Comparison of ENCODE assay signal across 22 cellular contexts in the genomic region with DNA sequence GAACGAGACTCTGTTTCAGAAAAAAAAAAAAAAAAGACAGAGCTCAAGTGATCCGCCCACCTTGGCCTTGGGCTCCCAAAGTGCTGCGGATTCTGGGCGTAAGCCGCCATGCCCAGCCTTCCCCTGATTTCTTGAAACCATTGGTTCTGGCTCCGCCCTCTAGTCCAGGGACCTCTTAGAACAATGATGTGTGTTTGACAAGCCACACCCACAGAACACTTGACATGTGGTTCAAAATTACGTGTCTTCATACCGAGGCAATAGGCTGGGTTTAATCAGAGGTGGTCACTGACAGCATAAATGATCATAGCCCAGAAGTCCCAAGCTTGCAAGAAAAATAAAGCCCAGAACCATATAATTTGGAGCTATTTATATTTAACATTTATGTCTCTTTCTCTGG. TPM values are rescaled to one million over a fixed set of nuclear protein-coding genes. Genes with fewer than 3 reads are reported as not detected.
DNase-seq lines count a peak whose midpoint lies in the region; ATAC-seq and TF ChIP-seq lines count a peak whose summit lies in the region.
"Had no signal": no experiment of that assay in that cellular context is flagged by ENCODE, and none has a peak within 500 bp of the region (broad histone marks: within the 10 kb centered on the region; RNA-seq: fewer than 3 reads in every experiment).

No MANE protein-coding gene starts in this region.

- H3K18ac ChIP-seq in mesenchymal stem cell (ENCODE audit: low read depth in 1 of 2, low read length in 2 of 2) = no peak overlapping the region

- peaks cover 39% of the 10 kb centered on the region for H3K36me3 Mint-ChIP-seq in CD4-positive, alpha-beta T cell (ENCODE audit: low read depth)
- no peaks in the 10 kb centered on the region for H3K36me3 Mint-ChIP-seq in T-helper 17 cell (ENCODE audit: low read depth)
- H3K36me3 Mint-ChIP-seq in activated T-cell treated with anti-CD3 and anti-CD28 coated beads, Interleukin-2, amount 50 U/mL, for 72 hours (ENCODE audit: insufficient read depth in 2 of 2) = peaks cover under 1 to 10% of the 10 kb centered on the region in 2 donors

- no peaks in the 10 kb centered on the region for H3K9me3 Mint-ChIP-seq in CD4-positive, alpha-beta T cell
- no peaks in the 10 kb centered on the region for H3K9me3 Mint-ChIP-seq in activated T-cell treated with anti-CD3 and anti-CD28 coated beads, Interleukin-2, amount 50 U/mL, for 72 hours
- H3K9me3 Mint-ChIP-seq: stimulated activated memory B cell treated with anti-CD40 and anti-IgM and Interleukin-4, amounts not matched to agents 10 μg/mL and 1 μg/mL and 100 μg/mL, for 72 hours had no signal

- peak overlapping the region; percentile 94 for H3K27ac Mint-ChIP-seq in CD4-positive, alpha-beta T cell
- peak overlapping the region; percentile 91 for H3K27ac Mint-ChIP-seq in T-helper 17 cell
- no peak overlapping the region for H3K27ac Mint-ChIP-seq in activated T-cell treated with anti-CD3 and anti-CD28 coated beads, Interleukin-2, amount 50 U/mL, for 72 hours
- H3K27ac Mint-ChIP-seq: progenitor cell of endocrine pancreas; stimulated activated memory B cell treated with anti-CD40 and anti-IgM and Interleukin-4, amounts not matched to agents 10 μg/mL and 1 μg/mL and 100 μg/mL, for 72 hours had no signal

- H2BK5ac ChIP-seq in mesenchymal stem cell (ENCODE audit: low read depth, low read length, poor library complexity, severe bottlenecking) = no peak overlapping the region

- peaks cover 33 to 38% of the 10 kb centered on the region in 2 experiments for H3K36me3 ChIP-seq in mesenchymal stem cell (ENCODE audit: control insufficient read depth in 1 of 2, insufficient read depth in 2 of 2, low read depth in 1 of 2, low read length in 2 of 2)

- no peak overlapping the region for H2AK5ac ChIP-seq in mesenchymal stem cell (ENCODE audit: low read length, severe bottlenecking)

- H3K4me2 ChIP-seq in mesenchymal stem cell (ENCODE audit: low read length, poor library complexity, severe bottlenecking) = no peak overlapping the region

- H2BK12ac ChIP-seq in mesenchymal stem cell (ENCODE audit: low read length in 2 of 2) = no peak overlapping the region

- H3K27ac ChIP-seq in CD4-positive, alpha-beta T cell (ENCODE audit: low read depth, low read length) = peak overlapping the region; percentile 60
- no peak overlapping the region for H3K27ac ChIP-seq in mesenchymal stem cell (ENCODE audit: low read length, poor library complexity, severe bottlenecking)
- H3K27ac ChIP-seq: 22Rv1, neutrophil had no signal

- CTCF ChIA-PET in CD4-positive, alpha-beta T cell (lab: Charles Lee) = interaction anchor here (0.6 kb wide), 1 partner anchor 187 kb away, joined by 3 read pairs; no protein-coding TSS in a partner anchor

- H3K4me1 ChIP-seq in mesenchymal stem cell (ENCODE audit: control insufficient read depth, insufficient read depth, low read depth, low read length) = peaks cover 25% of the 10 kb centered on the region

- DNase-seq in NCI-H1417 (lab: John Stamatoyannopoulos, UW) (peak in 2 of 3 experiments; percentile 23 to 65), NCI-H1417 treated with DMSO at 0.1 percent for 48 hours (lab: John Stamatoyannopoulos, UW) (no peak), T-helper 17 cell (no peak), mesenchymal stem cell (peak; percentile 35), NK-92 (lab: John Stamatoyannopoulos, UW; ENCODE audit: unreplicated experiment) (no peak), DMS153 (lab: John Stamatoyannopoulos, UW) (no peak)
- no peak for DNase-seq in CD4-positive, alpha-beta T cell
- no peak for DNase-seq in activated T-cell treated with anti-CD3 and anti-CD28 coated beads, Interleukin-2, amount 50 U/mL, for 72 hours
- DNase-seq: activated gamma-delta T cell treated with Interleukin-2 at 50 U/mL for 16 hours; DMS 273 treated with DMSO at 0.1 percent for 48 hours; GOT3; heart right ventricle; Karpas-422; NCI-H187; NCI-H226; NCI-H774; OCI-M1; stimulated activated CD4-positive, alpha-beta T cell treated with anti-CD3 and anti-CD28 coated beads, Interleukin-4, amount 100 ng/mL, for 4 hours had no signal

- H3K79me1 ChIP-seq in mesenchymal stem cell (replicated peaks; ENCODE audit: low read length, poor library complexity, severe bottlenecking) = peaks cover 14% of the 10 kb centered on the region

- no peak overlapping the region for H4K91ac ChIP-seq in mesenchymal stem cell (ENCODE audit: low read length)

- peaks cover 67% of the 10 kb centered on the region for H3K4me1 Mint-ChIP-seq in CD4-positive, alpha-beta T cell (ENCODE audit: low read depth)
- H3K4me1 Mint-ChIP-seq in T-helper 17 cell = peaks cover 43% of the 10 kb centered on the region
- peaks cover 47% of the 10 kb centered on the region for H3K4me1 Mint-ChIP-seq in activated T-cell treated with anti-CD3 and anti-CD28 coated beads, Interleukin-2, amount 50 U/mL, for 72 hours (ENCODE audit: low read depth)

- H2AFZ ChIP-seq in mesenchymal stem cell (ENCODE audit: low read depth, low read length) = no peak overlapping the region

- H3K27me3 Mint-ChIP-seq in CD4-positive, alpha-beta T cell = no peaks in the 10 kb centered on the region
- H3K27me3 Mint-ChIP-seq in T-helper 17 cell = no peaks in the 10 kb centered on the region
- H3K27me3 Mint-ChIP-seq in activated T-cell treated with anti-CD3 and anti-CD28 coated beads, Interleukin-2, amount 50 U/mL, for 72 hours (ENCODE audit: low read depth) = no peaks in the 10 kb centered on the region
- H3K27me3 Mint-ChIP-seq: progenitor cell of endocrine pancreas; stimulated activated memory B cell treated with anti-CD40 and anti-IgM and Interleukin-4, amounts not matched to agents 10 μg/mL and 1 μg/mL and 100 μg/mL, for 72 hours had no signal

- no peaks in the 10 kb centered on the region for H3K27me3 ChIP-seq in CD4-positive, alpha-beta T cell (ENCODE audit: control insufficient read depth, insufficient read depth, low read length)
- H3K27me3 ChIP-seq in mesenchymal stem cell (ENCODE audit: control insufficient read depth in 1 of 2, insufficient read depth in 1 of 2, low read length in 2 of 2) = no peaks in the 10 kb centered on the region
- H3K27me3 ChIP-seq: heart right ventricle, neutrophil had no signal

- no peak for TF ChIP-seq CTCF in CD4-positive, alpha-beta T cell (IDR thresholded peaks at IDR 0.05)

- H3K4me3 ChIP-seq in mesenchymal stem cell (ENCODE audit: insufficient read depth in 1 of 2, low read depth in 1 of 2, low read length in 2 of 2) = no peak overlapping the region

- no peak for ATAC-seq in CD4-positive, alpha-beta T cell (ENCODE audit: poor library complexity)
- no peak for ATAC-seq in T-helper 17 cell
- no peak for ATAC-seq in activated T-cell treated with anti-CD3 and anti-CD28 coated beads, Interleukin-2, amount 50 U/mL, for 72 hours (replicated peaks in 1 of 2)
- ATAC-seq: heart right ventricle; stimulated activated memory B cell treated with anti-CD40 and anti-IgM and Interleukin-4, amounts not matched to agents 10 μg/mL and 1 μg/mL and 100 μg/mL, for 72 hours had no signal

- H3K14ac ChIP-seq in mesenchymal stem cell (ENCODE audit: low read length in 2 of 2) = no peak overlapping the region

- intact Hi-C loops in CD4-positive, alpha-beta T cell (cut with DNase I, micrococcal nuclease) = no loop called here

- H3K4me3 Mint-ChIP-seq in CD4-positive, alpha-beta T cell = no peak overlapping the region
- H3K4me3 Mint-ChIP-seq in T-helper 17 cell = no peak overlapping the region
- no peak overlapping the region for H3K4me3 Mint-ChIP-seq in activated T-cell treated with anti-CD3 and anti-CD28 coated beads, Interleukin-2, amount 50 U/mL, for 72 hours
- H3K4me3 Mint-ChIP-seq: stimulated activated memory B cell treated with anti-CD40 and anti-IgM and Interleukin-4, amounts not matched to agents 10 μg/mL and 1 μg/mL and 100 μg/mL, for 72 hours had no signal

- no peak overlapping the region for H4K8ac ChIP-seq in mesenchymal stem cell (ENCODE audit: low read length)

- POLR2A ChIA-PET in CD4-positive, alpha-beta T cell (lab: Charles Lee) = interaction anchor here (1.1 kb wide), 1 partner anchor 23 kb away, joined by 3 read pairs; a partner anchor contains a TSS

- H3K9ac ChIP-seq in mesenchymal stem cell (ENCODE audit: low read length) = no peak overlapping the region

- 93% methylated on average over 8 of the region's 8 CpGs for WGBS in mesenchymal stem cell

- H2BK15ac ChIP-seq in mesenchymal stem cell (ENCODE audit: low read depth, poor library complexity, severe bottlenecking) = no peak overlapping the region

- H3K4ac ChIP-seq in mesenchymal stem cell (ENCODE audit: low read depth in 1 of 2, low read length in 2 of 2) = no peak overlapping the region

- no peaks in the 10 kb centered on the region for H3K9me3 ChIP-seq in CD4-positive, alpha-beta T cell (ENCODE audit: control insufficient read depth, low read length)
- no peaks in the 10 kb centered on the region for H3K9me3 ChIP-seq in T-helper 17 cell (ENCODE audit: control insufficient read depth, low read length, poor library complexity, severe bottlenecking)
- H3K9me3 ChIP-seq in mesenchymal stem cell (ENCODE audit: control insufficient read depth, low read length) = no peaks in the 10 kb centered on the region
- H3K9me3 ChIP-seq: heart right ventricle, neutrophil had no signal

- H3K23ac ChIP-seq in mesenchymal stem cell (ENCODE audit: low read length in 2 of 2) = no peak overlapping the region

- H2BK120ac ChIP-seq in mesenchymal stem cell (ENCODE audit: low read depth, low read length) = no peak overlapping the region

RNA-seq across cellular contexts. Expression of a gene that starts 23.0 kb away (rescaled TPM):
- total RNA-seq in CD4-positive, alpha-beta T cell = 1 to 10 TPM; 3.5 to 4.1 TPM
- 1 to 10 TPM; 7.7 to 7.9 TPM for total RNA-seq in T-helper 17 cell
- 49.1 TPM for polyA plus RNA-seq in mesenchymal stem cell (2013, experiment 1 of 2)
- polyA plus RNA-seq in mesenchymal stem cell (2013, experiment 2 of 2) = 47.9 TPM
- 10 to 100 TPM; 14.6 to 14.9 TPM for total RNA-seq in activated T-cell treated with anti-CD3 and anti-CD28 coated beads, Interleukin-2, amount 50 U/mL, for 72 hours

RNA-seq across cellular contexts. Expression of a gene that starts 23.1 kb away (rescaled TPM):
- total RNA-seq in CD4-positive, alpha-beta T cell = 1 to 10 TPM; 1.6 to 1.7 TPM
- total RNA-seq in T-helper 17 cell = 1 to 10 TPM; 2.2 to 3.7 TPM
- 17.2 TPM for polyA plus RNA-seq in mesenchymal stem cell (2013, experiment 1 of 2)
- 16.6 TPM for polyA plus RNA-seq in mesenchymal stem cell (2013, experiment 2 of 2)
- 1 to 10 TPM; 3.7 to 3.8 TPM for total RNA-seq in activated T-cell treated with anti-CD3 and anti-CD28 coated beads, Interleukin-2, amount 50 U/mL, for 72 hours

Comparison
In these comparisons a context has a peak if more than half of its experiments do, and no peak if none do; other contexts are left out.
1. DNase-seq: peak in NCI-H1417 (2 of 3) and mesenchymal stem cell (single experiment); none in NCI-H1417 treated with DMSO at 0.1 percent for 48 hours (single experiment), CD4-positive, alpha-beta T cell (0 of 10), T-helper 17 cell (0 of 3), activated T-cell treated with anti-CD3 and anti-CD28 coated beads, Interleukin-2, amount 50 U/mL, for 72 hours (0 of 2), NK-92 (single experiment) and DMS153 (single experiment).